17 cellular contexts compared by ENCODE assay signal in genomic region chr4:77931452-77932135, GRCh38.
DNase-seq lines count a peak whose midpoint lies in the region; ATAC-seq lines count a peak whose summit lies in the region.
"Had no signal": no experiment of that assay in that cellular context is flagged by ENCODE, and none has a peak within 500 bp of the region (broad histone marks: within the 10 kb centered on the region; RNA-seq: fewer than 3 reads in every experiment).

No MANE protein-coding gene starts in this region.

- ATAC-seq in activated CD4-positive, CD25-positive, alpha-beta regulatory T cell treated with anti-CD3 and anti-CD28 coated beads, Interleukin-2, amount 50 U/mL, for 24 hours, result no peak
- no peak for ATAC-seq in left colon

- DNase-seq in A172 (ENCODE audit: low spot score) (peak; percentile 3), HCEC 1CT (peak; percentile 78), amniotic epithelial cell (ENCODE audit: low read depth) (peak; percentile 64), fibroblast of the conjunctiva (ENCODE audit: low read depth) (peak; percentile 56), NCI-H2081 treated with DMSO at 0.1 percent for 48 hours (lab: John Stamatoyannopoulos, UW) (no peak), left colon (no peak), NCI-H187 (lab: John Stamatoyannopoulos, UW) (no peak)
- DNase-seq: activated CD8-positive, alpha-beta memory T cell treated with anti-CD3 and anti-CD28 coated beads for 24 hours; activated gamma-delta T cell treated with Interleukin-2 at 50 U/mL for 16 hours; immature natural killer cell; Karpas-422; NCI-H2029 treated with DMSO at 0.1 percent for 48 hours; posterior cingulate gyrus; SIG-M5; stimulated activated CD4-positive, alpha-beta T cell treated with anti-CD3 and anti-CD28 coated beads, Interleukin-15, amount 100 ng/mL, for 24 hours; testis had no signal

- intact Hi-C loops in left colon (cut with DNase I, micrococcal nuclease), result no loop called here

Comparison
In these comparisons a context has a peak if more than half of its experiments do, and no peak if none do; other contexts are left out.
1. DNase-seq: peak in A172 (single experiment), HCEC 1CT (single experiment), amniotic epithelial cell (single experiment) and fibroblast of the conjunctiva (single experiment); none in NCI-H2081 treated with DMSO at 0.1 percent for 48 hours (single experiment), left colon (0 of 2) and NCI-H187 (0 of 2).